ENCODE assay signal across 8 cellular contexts in the genomic region with DNA sequence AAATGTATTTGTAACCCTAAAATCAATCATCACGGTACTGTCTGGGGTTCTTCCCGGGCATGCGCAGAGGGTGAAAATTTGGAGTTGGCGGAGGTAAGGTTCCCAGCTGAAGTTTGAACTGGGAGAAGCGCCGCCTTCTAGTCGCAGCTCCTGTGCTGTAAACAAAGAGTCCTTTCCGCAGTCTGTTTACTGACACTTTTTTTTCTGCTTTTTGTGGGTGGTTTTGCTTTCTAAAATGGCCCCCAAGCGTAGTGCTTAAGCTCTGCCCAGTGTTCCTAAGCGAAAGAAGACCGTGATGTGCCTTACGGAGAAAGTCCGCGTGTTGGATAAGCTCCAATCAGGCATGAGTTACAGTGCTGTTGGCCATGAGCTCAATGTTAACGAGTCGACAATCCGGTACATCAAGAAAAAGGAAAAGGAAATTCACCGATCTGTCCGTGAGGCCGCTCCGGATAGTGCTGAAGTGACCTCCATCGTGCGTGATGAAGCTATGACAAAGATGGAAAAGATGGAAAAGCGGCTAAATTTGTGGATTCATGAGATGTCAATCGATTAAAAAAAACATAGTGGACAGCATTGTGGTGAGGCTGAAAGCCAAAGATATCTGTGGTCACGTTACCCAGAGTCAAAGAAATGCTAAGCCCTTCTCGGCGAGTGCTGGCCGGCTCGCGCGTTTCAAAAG. TPM values are rescaled to one million over a fixed set of nuclear protein-coding genes. Genes with fewer than 3 reads are reported as not detected.
A peak's percentile ranks its signal among the peaks of the same experiment; 100 is the strongest.
DNase-seq lines count a peak whose midpoint lies in the region; ATAC-seq and TF ChIP-seq lines count a peak whose summit lies in the region.

No MANE protein-coding gene starts in this region.

- TF ChIP-seq POLR2A in GM19193 (IDR thresholded peaks at IDR 0.05; ENCODE audit: extremely low read depth, insufficient read depth, insufficient read length): peak; percentile 9

- peak overlapping the region; percentile 81 for H3K27ac ChIP-seq in neural cell (ENCODE audit: low read length)

- no peaks in the 10 kb centered on the region for H3K9me3 Mint-ChIP-seq in activated CD8-positive, alpha-beta memory T cell treated with anti-CD3 and anti-CD28 coated beads, Interleukin-2, amount 10 ng/mL, durations not matched to agents 7 days and 5 days (ENCODE audit: low read depth)

- TF ChIP-seq CTCF in fibroblast of villous mesenchyme (IDR thresholded peaks at IDR 0.05; ENCODE audit: insufficient read depth, low read depth, low read length) (no peak), neural cell (IDR thresholded peaks at IDR 0.05; ENCODE audit: poor library complexity, severe bottlenecking) (no peak)

- H3K27ac Mint-ChIP-seq in activated CD8-positive, alpha-beta memory T cell treated with anti-CD3 and anti-CD28 coated beads, Interleukin-2, amount 10 ng/mL, durations not matched to agents 7 days and 5 days: peak overlapping the region; percentile 95

- peak overlapping the region; percentile 78 for H3K9ac ChIP-seq in neural cell (ENCODE audit: low read length)

- CTCF ChIA-PET in activated CD8-positive, alpha-beta memory T cell treated with anti-CD3 and anti-CD28 coated beads, Interleukin-2, amount 10 ng/mL, durations not matched to agents 7 days and 5 days (lab: Charles Lee): interaction anchor here (0.6 to 3.6 kb wide), 14 partner anchors 11 to 323 kb away, joined by 3 to 45 read pairs (median 4); a partner anchor contains a TSS

- peak overlapping the region; percentile 87 for H2AFZ ChIP-seq in neural cell (ENCODE audit: low read depth, low read length)

- peak overlapping the region; percentile 7 for H3K4me2 ChIP-seq in neural cell (ENCODE audit: low read length)

- no peaks in the 10 kb centered on the region for H3K27me3 ChIP-seq in neural cell (ENCODE audit: insufficient read depth, low read depth, low read length)

- peak; percentile 61 for ATAC-seq in HG03159 (IDR thresholded peaks at IDR 0.05; ENCODE audit: unreplicated experiment)
- ATAC-seq in activated CD8-positive, alpha-beta memory T cell treated with anti-CD3 and anti-CD28 coated beads, Interleukin-2, amount 10 ng/mL, durations not matched to agents 7 days and 5 days: peak; percentile 73

- peaks cover 33% of the 10 kb centered on the region for H3K4me1 Mint-ChIP-seq in activated CD8-positive, alpha-beta memory T cell treated with anti-CD3 and anti-CD28 coated beads, Interleukin-2, amount 10 ng/mL, durations not matched to agents 7 days and 5 days

- H3F3A ChIP-seq in neural cell (ENCODE audit: insufficient read depth, low read length, poor library complexity, severe bottlenecking): peaks cover 4% of the 10 kb centered on the region

- TF ChIP-seq RAD21 in neural cell (conservative IDR thresholded peaks at IDR 0.05): no peak

- H3K27me3 Mint-ChIP-seq in activated CD8-positive, alpha-beta memory T cell treated with anti-CD3 and anti-CD28 coated beads, Interleukin-2, amount 10 ng/mL, durations not matched to agents 7 days and 5 days: no peaks in the 10 kb centered on the region

- TF ChIP-seq EP300 in neural cell (conservative IDR thresholded peaks at IDR 0.05; ENCODE audit: poor library complexity, severe bottlenecking): no peak

- no peaks in the 10 kb centered on the region for H3K36me3 Mint-ChIP-seq in activated CD8-positive, alpha-beta memory T cell treated with anti-CD3 and anti-CD28 coated beads, Interleukin-2, amount 10 ng/mL, durations not matched to agents 7 days and 5 days

- H3K4me3 Mint-ChIP-seq in activated CD8-positive, alpha-beta memory T cell treated with anti-CD3 and anti-CD28 coated beads, Interleukin-2, amount 10 ng/mL, durations not matched to agents 7 days and 5 days: peak overlapping the region; percentile 81

- no peaks in the 10 kb centered on the region for H3K36me3 ChIP-seq in neural cell (ENCODE audit: insufficient read depth, low read length)

- peak overlapping the region; percentile 96 for H3K4me3 ChIP-seq in fibroblast of villous mesenchyme (ENCODE audit: low read depth, low read length)
- H3K4me3 ChIP-seq in neural cell (ENCODE audit: low read length): peak overlapping the region; percentile 92

- H3K9me2 ChIP-seq in neural cell (ENCODE audit: insufficient read depth, low read length): no peaks in the 10 kb centered on the region

- in situ Hi-C loops in Caki2 (cut with HindIII; ENCODE audit: low pct_unique_long_range_greater_than_20kb, low sequenced_read_pairs): no loop called here

- H4K20me1 ChIP-seq in neural cell (ENCODE audit: insufficient read depth): no peaks in the 10 kb centered on the region

- DNase-seq in Caki2 (ENCODE audit: low read depth): peak; percentile 86
- peak; percentile 69 to 86 for DNase-seq in NCI-H446 (lab: John Stamatoyannopoulos, UW)
- peak; percentile 85 for DNase-seq in activated CD8-positive, alpha-beta memory T cell treated with anti-CD3 and anti-CD28 coated beads, Interleukin-2, amount 10 ng/mL, durations not matched to agents 7 days and 5 days
- peak; percentile 97 for DNase-seq in fibroblast of villous mesenchyme (ENCODE audit: low read depth)
- no peak for DNase-seq in HT-29 (ENCODE audit: low spot score)

- H3K9me3 ChIP-seq in neural cell (ENCODE audit: low read length): no peaks in the 10 kb centered on the region

- H3K79me2 ChIP-seq in neural cell (replicated peaks; ENCODE audit: insufficient read depth, low read length): peaks cover 20% of the 10 kb centered on the region

TF ChIP-seq in neural cell, 6 proteins besides CTCF, POLR2A, EP300 and RAD21:
- TF ChIP-seq, protein P1, sequence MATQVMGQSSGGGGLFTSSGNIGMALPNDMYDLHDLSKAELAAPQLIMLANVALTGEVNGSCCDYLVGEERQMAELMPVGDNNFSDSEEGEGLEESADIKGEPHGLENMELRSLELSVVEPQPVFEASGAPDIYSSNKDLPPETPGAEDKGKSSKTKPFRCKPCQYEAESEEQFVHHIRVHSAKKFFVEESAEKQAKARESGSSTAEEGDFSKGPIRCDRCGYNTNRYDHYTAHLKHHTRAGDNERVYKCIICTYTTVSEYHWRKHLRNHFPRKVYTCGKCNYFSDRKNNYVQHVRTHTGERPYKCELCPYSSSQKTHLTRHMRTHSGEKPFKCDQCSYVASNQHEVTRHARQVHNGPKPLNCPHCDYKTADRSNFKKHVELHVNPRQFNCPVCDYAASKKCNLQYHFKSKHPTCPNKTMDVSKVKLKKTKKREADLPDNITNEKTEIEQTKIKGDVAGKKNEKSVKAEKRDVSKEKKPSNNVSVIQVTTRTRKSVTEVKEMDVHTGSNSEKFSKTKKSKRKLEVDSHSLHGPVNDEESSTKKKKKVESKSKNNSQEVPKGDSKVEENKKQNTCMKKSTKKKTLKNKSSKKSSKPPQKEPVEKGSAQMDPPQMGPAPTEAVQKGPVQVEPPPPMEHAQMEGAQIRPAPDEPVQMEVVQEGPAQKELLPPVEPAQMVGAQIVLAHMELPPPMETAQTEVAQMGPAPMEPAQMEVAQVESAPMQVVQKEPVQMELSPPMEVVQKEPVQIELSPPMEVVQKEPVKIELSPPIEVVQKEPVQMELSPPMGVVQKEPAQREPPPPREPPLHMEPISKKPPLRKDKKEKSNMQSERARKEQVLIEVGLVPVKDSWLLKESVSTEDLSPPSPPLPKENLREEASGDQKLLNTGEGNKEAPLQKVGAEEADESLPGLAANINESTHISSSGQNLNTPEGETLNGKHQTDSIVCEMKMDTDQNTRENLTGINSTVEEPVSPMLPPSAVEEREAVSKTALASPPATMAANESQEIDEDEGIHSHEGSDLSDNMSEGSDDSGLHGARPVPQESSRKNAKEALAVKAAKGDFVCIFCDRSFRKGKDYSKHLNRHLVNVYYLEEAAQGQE (IDR thresholded peaks at IDR 0.05; ENCODE audit: borderline replicate concordance): peak; percentile 77
- TF ChIP-seq MXI1 (conservative IDR thresholded peaks at IDR 0.05; ENCODE audit: poor library complexity, severe bottlenecking) (no peak), TAF1 (IDR thresholded peaks at IDR 0.05; ENCODE audit: low read depth) (peak; percentile 63), EZH2 (IDR thresholded peaks at IDR 0.05; ENCODE audit: borderline replicate concordance, insufficient read depth, low read length, poor library complexity, severe bottlenecking) (no peak), POLR2AphosphoS5 (IDR thresholded peaks at IDR 0.05) (peak; percentile 68)
TF ChIP-seq in neural cell: peak in this region for 3.

RNA-seq across cellular contexts. Expression of a gene that starts 0.6 kb away (rescaled TPM):
- total RNA-seq in Caki2 (2014; rRNA removed; shearing (Covaris generic); ENCODE audit: low replicate concordance): 34.9 and 64.6 TPM in 2 replicates
- 10 to 100 TPM; 31.4 to 44.0 TPM for total RNA-seq in activated CD8-positive, alpha-beta memory T cell treated with anti-CD3 and anti-CD28 coated beads, Interleukin-2, amount 10 ng/mL, durations not matched to agents 7 days and 5 days
- 38.0 and 39.7 TPM in 2 replicates for total RNA-seq in fibroblast of villous mesenchyme
- 197 and 201 TPM in 2 replicates for polyA plus RNA-seq in neural cell
- polyA minus RNA-seq in neural cell: 85.5 and 140 TPM in 2 replicates
- total RNA-seq in HT-29 (2014; rRNA removed; shearing (Covaris generic)): 15.4 and 17.6 TPM in 2 replicates

RNA-seq across cellular contexts. Expression of a gene that starts 30.6 kb away (rescaled TPM):
- 14.9 and 22.5 TPM in 2 replicates for total RNA-seq in Caki2 (2014; rRNA removed; shearing (Covaris generic); ENCODE audit: low replicate concordance)
- 10 to 100 TPM; 31.1 to 33.7 TPM for total RNA-seq in activated CD8-positive, alpha-beta memory T cell treated with anti-CD3 and anti-CD28 coated beads, Interleukin-2, amount 10 ng/mL, durations not matched to agents 7 days and 5 days
- total RNA-seq in fibroblast of villous mesenchyme: 10.6 and 19.0 TPM in 2 replicates
- 32.2 and 35.9 TPM in 2 replicates for polyA plus RNA-seq in neural cell
- polyA minus RNA-seq in neural cell: 33.6 and 41.8 TPM in 2 replicates
- 25.2 and 30.8 TPM in 2 replicates for total RNA-seq in HT-29 (2014; rRNA removed; shearing (Covaris generic))
